Comparison of ENCODE assay signal across 13 cellular contexts in genomic region chr4:84751707-84752106, GRCh38.
DNase-seq lines count a peak whose midpoint lies in the region; ATAC-seq and TF ChIP-seq lines count a peak whose summit lies in the region.
"Had no signal": no experiment of that assay in that cellular context is flagged by ENCODE, and none has a peak within 500 bp of the region (broad histone marks: within the 10 kb centered on the region; RNA-seq: fewer than 3 reads in every experiment).

No MANE protein-coding gene starts in this region.

- H2AK5ac ChIP-seq in IMR-90 (ENCODE audit: low read depth, low read length), result no peak overlapping the region

- TF ChIP-seq RAD21 in IMR-90 (IDR thresholded peaks at IDR 0.05; ENCODE audit: low read length), result no peak

- no peaks in the 10 kb centered on the region; the same call in 1 of the 2 replicates for H4K20me1 ChIP-seq in IMR-90 (ENCODE audit: insufficient read depth, low read length)

- no peak overlapping the region for H3K4ac ChIP-seq in IMR-90 (ENCODE audit: low read depth, low read length)

- intact Hi-C loops in IMR-90 (cut with micrococcal nuclease), result loop anchor here (5.0 kb wide), 1 partner anchor 1109 kb away; no protein-coding TSS in a partner anchor

- no peak overlapping the region for H3K56ac ChIP-seq in IMR-90 (ENCODE audit: extremely low read depth, insufficient read depth, low read length)

- no peak overlapping the region for H4K5ac ChIP-seq in IMR-90 (ENCODE audit: low read depth, low read length)

- H3K27ac ChIP-seq in IMR-90 (ENCODE audit: insufficient read depth, low read length) (no peak overlapping the region), WERI-Rb-1 (peak overlapping the region; percentile 15)
- H3K27ac ChIP-seq: 22Rv1 had no signal

- no peak overlapping the region for H2BK20ac ChIP-seq in IMR-90 (ENCODE audit: low read depth, low read length)

- H3K27me3 ChIP-seq in IMR-90 (ENCODE audit: control insufficient read depth, insufficient read depth, low read length) (no peaks in the 10 kb centered on the region), WERI-Rb-1 (ENCODE audit: insufficient read depth, low read depth, severe bottlenecking) (no peaks in the 10 kb centered on the region)

- CTCF ChIA-PET in IMR-90 (lab: Yijun Ruan, JAX), result no interaction called here

- H3K9me1 ChIP-seq in IMR-90 (ENCODE audit: insufficient read depth, low read length), result 0 out of 2 replicates have a peak, but pooled peaks cover 6% of the 10 kb centered on the region

- no TSS peak for BruUV-seq in IMR-90 (replicated peaks; lab: Mats Ljungman, UMichigan)

- H3K4me2 ChIP-seq in IMR-90 (ENCODE audit: low read depth, low read length), result no peak overlapping the region
- H3K4me2 ChIP-seq: GM23338 had no signal

- H3K4me3 ChIP-seq in IMR-90 (ENCODE audit: insufficient read depth, low read depth, low read length) (no peak overlapping the region), WERI-Rb-1 (ENCODE audit: low read depth, low read length) (no peak overlapping the region), fibroblast of mammary gland (ENCODE audit: control insufficient read depth, low read depth, low read length) (no peak overlapping the region)
- H3K4me3 ChIP-seq: GM23338, HAP-1 had no signal

- no peak overlapping the region for H2BK15ac ChIP-seq in IMR-90 (ENCODE audit: low read depth, low read length)

- peak; percentile 9 for DNase-seq in DMS 273 (lab: John Stamatoyannopoulos, UW; ENCODE audit: unreplicated experiment)
- DNase-seq in DMS 273 treated with DMSO at 0.1 percent for 48 hours (lab: John Stamatoyannopoulos, UW), result no peak
- no peak for DNase-seq in IMR-90
- DNase-seq in WERI-Rb-1, result peak; percentile 29
- peak; percentile 13 for DNase-seq in fibroblast of mammary gland (ENCODE audit: low read depth)
- no peak for DNase-seq in GM19240 (ENCODE audit: insufficient read length, low spot score)
- DNase-seq in activated effector memory CD4-positive, alpha-beta T cell treated with Interleukin-2 at 50 U/mL for 16 hours, result no peak
- DNase-seq: Caco-2; CD8-positive, alpha-beta memory T cell had no signal

- no peak for TF ChIP-seq POLR2A in IMR-90 (IDR thresholded peaks at IDR 0.05; ENCODE audit: low read depth, low read length)

- ATAC-seq in IMR-90 (ENCODE audit: low read depth) (no peak), SK-N-SH treated with all-trans-retinoic acid at 6 μM for 48 hours (no peak)
- ATAC-seq: GM23338 had no signal

- POLR2A ChIA-PET in IMR-90 (lab: Charles Lee; ENCODE audit: unreplicated experiment), result no interaction called here

- no peak overlapping the region for H2BK5ac ChIP-seq in IMR-90 (ENCODE audit: low read depth, low read length, poor library complexity, severe bottlenecking)

- no peaks in the 10 kb centered on the region for H3K79me1 ChIP-seq in IMR-90 (ENCODE audit: low read depth in 1 of 2, low read length in 2 of 2)

- H3K36me3 ChIP-seq in IMR-90 (ENCODE audit: control insufficient read depth, insufficient read depth, low read length), result peaks cover 33% of the 10 kb centered on the region
- H3K36me3 ChIP-seq in WERI-Rb-1, result peaks cover 50% of the 10 kb centered on the region

- WGBS in IMR-90 (ENCODE audit: extremely low coverage in 2 of 2, insufficient read length in 1 of 2), 2 experiments, result no CpG with 5 or more reads among the region's 4 CpGs

- no peak overlapping the region for H4K8ac ChIP-seq in IMR-90 (ENCODE audit: low read depth in 2 of 2, low read length in 2 of 2)

- no peaks in the 10 kb centered on the region for H3K4me1 ChIP-seq in IMR-90 (ENCODE audit: control insufficient read depth, insufficient read depth, low read length)
- H3K4me1 ChIP-seq: Caco-2, HAP-1 had no signal

- H2AFZ ChIP-seq in IMR-90 (replicated peaks; ENCODE audit: low read length, poor library complexity), result no peak overlapping the region
- H2AFZ ChIP-seq: GM23338 had no signal

- no peak overlapping the region for H3K9ac ChIP-seq in IMR-90 (ENCODE audit: low read depth, low read length)

- H3K18ac ChIP-seq in IMR-90 (ENCODE audit: low read depth, low read length), result no peak overlapping the region

- no peak overlapping the region for H2AK9ac ChIP-seq in IMR-90 (replicated peaks; ENCODE audit: low read depth, low read length, poor library complexity)

- H2BK120ac ChIP-seq in IMR-90 (ENCODE audit: low read depth, low read length), result no peak overlapping the region

- in situ Hi-C loops in IMR-90 (cut with MboI; ENCODE audit: low sequenced_read_pairs), result loop anchor here (5.0 kb wide), 1 partner anchor 216 kb away; the partner anchor contains the start of gene WDFY3

- dilution Hi-C loops in IMR-90 (cut with HindIII; ENCODE audit: low sequenced_read_pairs, unreplicated experiment), result no loop called here

- TF ChIP-seq CTCF in IMR-90 (conservative IDR thresholded peaks at IDR 0.05; ENCODE audit: low read depth, low read length), result no peak
- no peak for TF ChIP-seq CTCF in WERI-Rb-1 (IDR thresholded peaks at IDR 0.05; ENCODE audit: low read depth, low read length)
- TF ChIP-seq CTCF in fibroblast of mammary gland (conservative IDR thresholded peaks at IDR 0.05; ENCODE audit: control insufficient read depth, insufficient read depth, low read depth, low read length), result no peak

- H4K91ac ChIP-seq in IMR-90 (ENCODE audit: insufficient read depth, low read depth, low read length), result no peak overlapping the region

- no peak overlapping the region for H3K14ac ChIP-seq in IMR-90 (replicated peaks; ENCODE audit: low read depth, low read length)

- H3K9me3 ChIP-seq in IMR-90 (ENCODE audit: control insufficient read depth, insufficient read depth, low read length), result no peaks in the 10 kb centered on the region
- no peaks in the 10 kb centered on the region for H3K9me3 ChIP-seq in WERI-Rb-1 (ENCODE audit: severe bottlenecking)
- H3K9me3 ChIP-seq: Caco-2, HAP-1 had no signal

- no peak overlapping the region for H3K23ac ChIP-seq in IMR-90 (ENCODE audit: low read depth, low read length)

TF ChIP-seq in IMR-90, 13 proteins besides CTCF, POLR2A, EP300 and RAD21:
- TF ChIP-seq CEBPB (IDR thresholded peaks at IDR 0.05; ENCODE audit: low read depth, low read length) (peak; percentile 90), RFX5 (IDR thresholded peaks at IDR 0.05; ENCODE audit: low read depth, low read length) (no peak)

TF ChIP-seq in SK-N-SH treated with all-trans-retinoic acid at 6 μM for 48 hours, 23 proteins besides CTCF, POLR2A, EP300 and RAD21:
- TF ChIP-seq, protein P1, sequence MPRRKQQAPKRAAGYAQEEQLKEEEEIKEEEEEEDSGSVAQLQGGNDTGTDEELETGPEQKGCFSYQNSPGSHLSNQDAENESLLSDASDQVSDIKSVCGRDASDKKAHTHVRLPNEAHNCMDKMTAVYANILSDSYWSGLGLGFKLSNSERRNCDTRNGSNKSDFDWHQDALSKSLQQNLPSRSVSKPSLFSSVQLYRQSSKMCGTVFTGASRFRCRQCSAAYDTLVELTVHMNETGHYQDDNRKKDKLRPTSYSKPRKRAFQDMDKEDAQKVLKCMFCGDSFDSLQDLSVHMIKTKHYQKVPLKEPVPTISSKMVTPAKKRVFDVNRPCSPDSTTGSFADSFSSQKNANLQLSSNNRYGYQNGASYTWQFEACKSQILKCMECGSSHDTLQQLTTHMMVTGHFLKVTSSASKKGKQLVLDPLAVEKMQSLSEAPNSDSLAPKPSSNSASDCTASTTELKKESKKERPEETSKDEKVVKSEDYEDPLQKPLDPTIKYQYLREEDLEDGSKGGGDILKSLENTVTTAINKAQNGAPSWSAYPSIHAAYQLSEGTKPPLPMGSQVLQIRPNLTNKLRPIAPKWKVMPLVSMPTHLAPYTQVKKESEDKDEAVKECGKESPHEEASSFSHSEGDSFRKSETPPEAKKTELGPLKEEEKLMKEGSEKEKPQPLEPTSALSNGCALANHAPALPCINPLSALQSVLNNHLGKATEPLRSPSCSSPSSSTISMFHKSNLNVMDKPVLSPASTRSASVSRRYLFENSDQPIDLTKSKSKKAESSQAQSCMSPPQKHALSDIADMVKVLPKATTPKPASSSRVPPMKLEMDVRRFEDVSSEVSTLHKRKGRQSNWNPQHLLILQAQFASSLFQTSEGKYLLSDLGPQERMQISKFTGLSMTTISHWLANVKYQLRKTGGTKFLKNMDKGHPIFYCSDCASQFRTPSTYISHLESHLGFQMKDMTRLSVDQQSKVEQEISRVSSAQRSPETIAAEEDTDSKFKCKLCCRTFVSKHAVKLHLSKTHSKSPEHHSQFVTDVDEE (CRISPR knock-in tag; IDR thresholded peaks at IDR 0.05), result no peak
- TF ChIP-seq GLIS3 (CRISPR knock-in tag; IDR thresholded peaks at IDR 0.05), result no peak
- TF ChIP-seq TCF4 (CRISPR knock-in tag; IDR thresholded peaks at IDR 0.05; ENCODE audit: borderline replicate concordance), result no peak
- no peak for TF ChIP-seq OSR1 (CRISPR knock-in tag; IDR thresholded peaks at IDR 0.05)
- no peak for TF ChIP-seq CSDC2 (CRISPR knock-in tag; IDR thresholded peaks at IDR 0.05)
- no peak for TF ChIP-seq ZFP30 (CRISPR knock-in tag; IDR thresholded peaks at IDR 0.05)
- TF ChIP-seq RARB (CRISPR knock-in tag; IDR thresholded peaks at IDR 0.05), result no peak
- TF ChIP-seq ZNF8 (CRISPR knock-in tag; IDR thresholded peaks at IDR 0.05), result no peak
- no peak for TF ChIP-seq TOX (CRISPR knock-in tag; IDR thresholded peaks at IDR 0.05; ENCODE audit: borderline replicate concordance)

Comparison
In these comparisons a context has a peak if more than half of its experiments do, and no peak if none do; other contexts are left out.
1. DNase-seq: peak in DMS 273 (single experiment), WERI-Rb-1 (single experiment) and fibroblast of mammary gland (single experiment); none in DMS 273 treated with DMSO at 0.1 percent for 48 hours (single experiment), IMR-90 (single experiment), GM19240 (single experiment) and activated effector memory CD4-positive, alpha-beta T cell treated with Interleukin-2 at 50 U/mL for 16 hours (single experiment).